ENCODE assay signal across 1 cellular context in the genomic region with DNA sequence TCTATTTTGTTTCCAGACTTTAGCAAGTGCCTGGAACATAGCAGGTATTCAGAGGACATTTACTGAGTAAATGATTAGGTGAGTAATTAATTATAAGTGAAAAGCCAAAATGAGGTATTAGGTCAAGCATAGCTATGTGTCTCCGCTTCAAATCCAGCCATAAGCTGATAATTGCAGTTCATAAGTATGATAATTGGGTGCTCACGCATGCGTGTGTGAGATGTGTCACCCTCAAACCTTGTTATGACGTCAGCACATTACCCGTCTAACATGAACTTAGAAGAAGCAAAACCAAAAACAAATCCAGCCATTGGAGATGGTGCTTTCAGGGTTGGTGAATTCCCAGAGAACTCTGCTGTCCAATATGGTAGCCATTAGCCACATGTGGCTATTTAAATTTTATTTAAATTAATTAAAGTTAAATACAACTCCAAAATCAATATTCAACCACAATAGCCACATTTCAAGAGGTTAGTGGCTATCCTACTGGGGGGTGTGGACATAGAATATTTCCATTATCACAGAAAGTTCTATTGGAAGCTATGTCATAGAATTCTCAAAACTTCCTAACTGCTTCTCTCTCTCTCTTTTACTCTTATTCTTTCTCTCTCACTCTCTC.
TF ChIP-seq lines count a peak whose summit lies in the region.

A gene with protein sequence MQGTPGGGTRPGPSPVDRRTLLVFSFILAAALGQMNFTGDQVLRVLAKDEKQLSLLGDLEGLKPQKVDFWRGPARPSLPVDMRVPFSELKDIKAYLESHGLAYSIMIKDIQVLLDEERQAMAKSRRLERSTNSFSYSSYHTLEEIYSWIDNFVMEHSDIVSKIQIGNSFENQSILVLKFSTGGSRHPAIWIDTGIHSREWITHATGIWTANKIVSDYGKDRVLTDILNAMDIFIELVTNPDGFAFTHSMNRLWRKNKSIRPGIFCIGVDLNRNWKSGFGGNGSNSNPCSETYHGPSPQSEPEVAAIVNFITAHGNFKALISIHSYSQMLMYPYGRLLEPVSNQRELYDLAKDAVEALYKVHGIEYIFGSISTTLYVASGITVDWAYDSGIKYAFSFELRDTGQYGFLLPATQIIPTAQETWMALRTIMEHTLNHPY (plus strand): TSS at position 569 of the 619 bp plus-strand sequence. CDS start 1,670 bp downstream, outside the sequence.

TF ChIP-seq in IMR-90, 13 proteins besides CTCF, POLR2A, EP300 and RAD21:
- TF ChIP-seq, protein P1, sequence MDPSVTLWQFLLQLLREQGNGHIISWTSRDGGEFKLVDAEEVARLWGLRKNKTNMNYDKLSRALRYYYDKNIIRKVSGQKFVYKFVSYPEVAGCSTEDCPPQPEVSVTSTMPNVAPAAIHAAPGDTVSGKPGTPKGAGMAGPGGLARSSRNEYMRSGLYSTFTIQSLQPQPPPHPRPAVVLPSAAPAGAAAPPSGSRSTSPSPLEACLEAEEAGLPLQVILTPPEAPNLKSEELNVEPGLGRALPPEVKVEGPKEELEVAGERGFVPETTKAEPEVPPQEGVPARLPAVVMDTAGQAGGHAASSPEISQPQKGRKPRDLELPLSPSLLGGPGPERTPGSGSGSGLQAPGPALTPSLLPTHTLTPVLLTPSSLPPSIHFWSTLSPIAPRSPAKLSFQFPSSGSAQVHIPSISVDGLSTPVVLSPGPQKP (IDR thresholded peaks at IDR 0.05; ENCODE audit: borderline replicate concordance, low read depth, low read length) = no peak
- TF ChIP-seq FOS (IDR thresholded peaks at IDR 0.05; ENCODE audit: low read depth, low read length) = no peak
- no peak for TF ChIP-seq MXI1 (IDR thresholded peaks at IDR 0.05; ENCODE audit: borderline replicate concordance, low read depth, low read length)
- no peak for TF ChIP-seq RCOR1 (IDR thresholded peaks at IDR 0.05; ENCODE audit: insufficient replicate concordance, low read length)
- no peak for TF ChIP-seq RFX5 (IDR thresholded peaks at IDR 0.05; ENCODE audit: low read depth, low read length)
- TF ChIP-seq MAFK (IDR thresholded peaks at IDR 0.05; ENCODE audit: low read depth, low read length) = no peak
- no peak for TF ChIP-seq CEBPB (IDR thresholded peaks at IDR 0.05; ENCODE audit: low read depth, low read length)
- no peak for TF ChIP-seq CHD1 (IDR thresholded peaks at IDR 0.05; ENCODE audit: low read depth, low read length)
- no peak for TF ChIP-seq SMC3 (IDR thresholded peaks at IDR 0.05; ENCODE audit: low read depth, low read length)
- no peak for TF ChIP-seq NFE2L2 (IDR thresholded peaks at IDR 0.05; ENCODE audit: low read depth, low read length)
- TF ChIP-seq, protein P2, sequence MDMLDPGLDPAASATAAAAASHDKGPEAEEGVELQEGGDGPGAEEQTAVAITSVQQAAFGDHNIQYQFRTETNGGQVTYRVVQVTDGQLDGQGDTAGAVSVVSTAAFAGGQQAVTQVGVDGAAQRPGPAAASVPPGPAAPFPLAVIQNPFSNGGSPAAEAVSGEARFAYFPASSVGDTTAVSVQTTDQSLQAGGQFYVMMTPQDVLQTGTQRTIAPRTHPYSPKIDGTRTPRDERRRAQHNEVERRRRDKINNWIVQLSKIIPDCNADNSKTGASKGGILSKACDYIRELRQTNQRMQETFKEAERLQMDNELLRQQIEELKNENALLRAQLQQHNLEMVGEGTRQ (IDR thresholded peaks at IDR 0.05; ENCODE audit: low read depth, low read length) = no peak
- TF ChIP-seq MAZ (IDR thresholded peaks at IDR 0.05; ENCODE audit: borderline replicate concordance, low read depth, low read length) = no peak
- no peak for TF ChIP-seq BHLHE40 (IDR thresholded peaks at IDR 0.05; ENCODE audit: low read depth, low read length)
